In genomic region chr3:179260949-179261765, GRCh38 we compare ENCODE assay signal across 9 cellular contexts. TPM values are rescaled to one million over a fixed set of nuclear protein-coding genes. Genes with fewer than 3 reads are reported as not detected.
DNase-seq lines count a peak whose midpoint lies in the region; ATAC-seq and TF ChIP-seq lines count a peak whose summit lies in the region.
"Had no signal": no experiment of that assay in that cellular context is flagged by ENCODE, and none has a peak within 500 bp of the region (broad histone marks: within the 10 kb centered on the region; RNA-seq: fewer than 3 reads in every experiment).

No MANE protein-coding gene starts in this region.

- no peak for TF ChIP-seq CTCF in lung (IDR thresholded peaks at IDR 0.05; ENCODE audit: control extremely low read depth, extremely low read depth)

- peak overlapping the region; percentile 61 for H3K4me3 ChIP-seq in lung

- H3K9me3 ChIP-seq in lung (ENCODE audit: control insufficient read depth in 2 of 2, insufficient read depth in 1 of 2, low read length in 1 of 2) = peaks cover 0 to 2% of the 10 kb centered on the region in 2 donors

- ATAC-seq in HG02885 (IDR thresholded peaks at IDR 0.05; ENCODE audit: poor library complexity, unreplicated experiment) (peak; percentile 86), lung (ENCODE audit: insufficient read depth, low FRiP score) (peak; percentile 100)
- ATAC-seq: HCT116 had no signal

- no peaks in the 10 kb centered on the region for H3K27me3 ChIP-seq in lung (ENCODE audit: control insufficient read depth, insufficient read depth)

- H3K4me1 ChIP-seq in lung (ENCODE audit: control insufficient read depth in 2 of 2, insufficient read depth in 2 of 2, low read length in 2 of 2) = peaks cover 0 to 1% of the 10 kb centered on the region in 2 donors

- WGBS in lung, 2 donors = 7 to 14% methylated on average over 54 to 71 of the region's 71 CpGs

- DNase-seq in SKM-1 treated with dmso at 0.1 percent for 144 hours (lab: John Stamatoyannopoulos, UW; ENCODE audit: unreplicated experiment) = peak; percentile 17
- DNase-seq in SKM-1 (lab: John Stamatoyannopoulos, UW; ENCODE audit: unreplicated experiment) = no peak
- DNase-seq in NCI-H2171 (lab: John Stamatoyannopoulos, UW) = peak; percentile 68
- peak; percentile 66 to 71 for DNase-seq in activated CD4-positive, alpha-beta T cell treated with anti-CD3 and anti-CD28 coated beads, Interleukin-2, amount 50 U/mL, for 48 hours
- peak; percentile 77 for DNase-seq in ecto neural progenitor cell (ENCODE audit: low spot score)
- peak; percentile 75 for DNase-seq in lung (ENCODE audit: low spot score)
- DNase-seq in stimulated activated CD4-positive, alpha-beta T cell treated with anti-CD3 and anti-CD28 coated beads, TNF-alpha, amount 100 ng/mL, for 4 hours (ENCODE audit: low read depth in 3 of 3) = peak; percentile 35 to 50 (median 43)

- H3K27ac ChIP-seq in lung (ENCODE audit: low read depth in 1 of 2, low read length in 1 of 2) = peak overlapping the region; percentile 43 to 70

- no peaks in the 10 kb centered on the region for H3K36me3 ChIP-seq in lung (ENCODE audit: control insufficient read depth in 2 of 2, insufficient read depth in 2 of 2, low read length in 2 of 2)

RNA-seq across cellular contexts. Expression of gene KCNMB3, which starts 10.2 kb away (rescaled TPM):
- 1 to 10 TPM; 2.8 to 5.5 TPM for total RNA-seq in lung
- 1 to 10 TPM in 1 of 2 donors, under 1 TPM in 1; 0.96 to 1.9 TPM for polyA plus RNA-seq in lung
